ENCODE assay signal across 8 cellular contexts in genomic region chr19:51338563-51339312, GRCh38. TPM values are rescaled to one million over a fixed set of nuclear protein-coding genes. Genes with fewer than 3 reads are reported as not detected.
A peak's percentile ranks its signal among the peaks of the same experiment; 100 is the strongest.
DNase-seq lines count a peak whose midpoint lies in the region; ATAC-seq and TF ChIP-seq lines count a peak whose summit lies in the region.

No MANE protein-coding gene starts in this region.

- intact Hi-C loops in mucosa of descending colon (cut with DNase I, micrococcal nuclease), result loop anchor here in 1 of 2 donors (10.0 kb wide), 1 partner anchor 96 kb away; no protein-coding TSS in a partner anchor

- H3K36me3 ChIP-seq in NT2/D1 (ENCODE audit: insufficient read depth, insufficient read length, low read length) (peaks cover 3% of the 10 kb centered on the region), mucosa of descending colon (ENCODE audit: low read depth) (no peaks in the 10 kb centered on the region)

- H3K9ac ChIP-seq in NT2/D1 (ENCODE audit: insufficient read length, low read depth), result peak overlapping the region; percentile 87

- H3K27me3 ChIP-seq in NT2/D1 (ENCODE audit: insufficient read depth, insufficient read length), result peaks cover 5% of the 10 kb centered on the region

- H3K4me1 ChIP-seq in NT2/D1 (ENCODE audit: insufficient read depth, insufficient read length), result peaks cover 10% of the 10 kb centered on the region
- H3K4me1 ChIP-seq in mucosa of descending colon (ENCODE audit: low read depth), result peaks cover 9% of the 10 kb centered on the region

- DNase-seq in AG08396 (ENCODE audit: low spot score) (peak; percentile 90), NT2/D1 (ENCODE audit: low read depth, low spot score) (peak; percentile 52), epithelial cell of esophagus (ENCODE audit: low read depth) (peak; percentile 82), mucosa of descending colon (peak; percentile 89 to 92 (median 91))
- peak; percentile 93 for DNase-seq in activated CD8-positive, alpha-beta memory T cell treated with anti-CD3 and anti-CD28 coated beads, Interleukin-2, amount 50 U/mL, for 48 hours
- peak; percentile 69 to 79 for DNase-seq in stimulated activated CD8-positive, alpha-beta memory T cell treated with anti-CD3 and anti-CD28 coated beads, Interleukin-2, amount 100 ng/mL, for 1 hour (ENCODE audit: low read depth in 2 of 2)

- peak overlapping the region; percentile 61 for H3K4me3 ChIP-seq in NT2/D1 (ENCODE audit: insufficient read length, low read depth)
- peak overlapping the region; percentile 73 for H3K4me3 ChIP-seq in epithelial cell of esophagus (ENCODE audit: low read length)
- H3K4me3 ChIP-seq in mucosa of descending colon, result peak overlapping the region; percentile 22

- TF ChIP-seq CTCF in epithelial cell of esophagus (IDR thresholded peaks at IDR 0.05; ENCODE audit: insufficient read depth, low read depth, low read length, missing control alignments), result peak; percentile 80
- peak; percentile 82 for TF ChIP-seq CTCF in mucosa of descending colon (IDR thresholded peaks at IDR 0.05)

- H3K9me3 ChIP-seq in NT2/D1 (ENCODE audit: insufficient read depth, low read length) (no peaks in the 10 kb centered on the region), mucosa of descending colon (no peaks in the 10 kb centered on the region)

- ATAC-seq in GM18868 (IDR thresholded peaks at IDR 0.05; ENCODE audit: unreplicated experiment) (peak; percentile 60), HG03196 (IDR thresholded peaks at IDR 0.05; ENCODE audit: unreplicated experiment) (peak; percentile 64), mucosa of descending colon (peak; percentile 78)

RNA-seq across cellular contexts. Expression of gene VSIG10L, which starts 3.2 kb away (rescaled TPM):
- 1 to 10 TPM in 2 of 3 donors, under 1 TPM in 1; 0.69 to 3.8 (median 1.6) TPM for total RNA-seq in mucosa of descending colon

RNA-seq across cellular contexts. Expression of gene IGLON5, which starts 27.3 kb away (rescaled TPM):
- total RNA-seq in mucosa of descending colon, result under 1 TPM in 1 of 3 donors, not detected in 2; 0.44 TPM

RNA-seq across cellular contexts. Expression of gene ETFB, which starts 27.4 kb away (rescaled TPM):
- total RNA-seq in mucosa of descending colon, result 100 to 1,000 TPM; 113 to 154 (median 130) TPM

RNA-seq across cellular contexts. Expression of gene CLDND2, which starts 30.1 kb away (rescaled TPM):
- total RNA-seq in mucosa of descending colon, result 1 to 10 TPM; 1.3 to 2.1 (median 1.3) TPM

RNA-seq across cellular contexts. Expression of gene NKG7, which starts 33.7 kb away (rescaled TPM):
- total RNA-seq in mucosa of descending colon, result 1 to 10 TPM; 4.3 to 5.9 (median 4.4) TPM

Comparison
In these comparisons a context has a peak if more than half of its experiments do, and no peak if none do; other contexts are left out.
1. Peak in every context shown above with its lines: DNase-seq, ATAC-seq and H3K4me3 ChIP-seq.
2. H3K4me3 ChIP-seq: peak in every context shown above with its lines; median percentile 73 in epithelial cell of esophagus; 61 in NT2/D1; 22 in mucosa of descending colon.